In the genomic region with DNA sequence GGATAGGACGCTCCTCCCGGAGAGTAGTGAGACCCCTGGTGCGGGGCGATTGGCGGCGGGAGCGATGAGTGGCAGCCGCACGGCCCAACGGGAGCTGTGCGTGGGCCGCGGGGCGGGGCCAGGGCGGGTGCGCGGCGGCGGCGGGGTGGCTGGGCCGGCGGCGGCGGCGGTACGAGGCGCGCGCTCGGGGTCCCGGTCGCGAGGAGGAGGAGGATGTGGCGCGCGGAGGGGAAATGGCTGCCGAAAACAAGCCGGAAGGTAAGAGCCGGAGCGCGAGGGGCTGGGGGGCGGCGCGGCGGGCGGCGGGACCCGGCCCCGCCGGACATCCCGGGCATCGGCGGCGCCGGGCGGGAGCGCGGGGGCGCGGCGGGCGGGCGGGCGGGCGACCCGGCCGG, we compare ENCODE assay signal across 8 cellular contexts.
DNase-seq lines count a peak whose midpoint lies in the region; ATAC-seq and TF ChIP-seq lines count a peak whose summit lies in the region.

A gene with protein sequence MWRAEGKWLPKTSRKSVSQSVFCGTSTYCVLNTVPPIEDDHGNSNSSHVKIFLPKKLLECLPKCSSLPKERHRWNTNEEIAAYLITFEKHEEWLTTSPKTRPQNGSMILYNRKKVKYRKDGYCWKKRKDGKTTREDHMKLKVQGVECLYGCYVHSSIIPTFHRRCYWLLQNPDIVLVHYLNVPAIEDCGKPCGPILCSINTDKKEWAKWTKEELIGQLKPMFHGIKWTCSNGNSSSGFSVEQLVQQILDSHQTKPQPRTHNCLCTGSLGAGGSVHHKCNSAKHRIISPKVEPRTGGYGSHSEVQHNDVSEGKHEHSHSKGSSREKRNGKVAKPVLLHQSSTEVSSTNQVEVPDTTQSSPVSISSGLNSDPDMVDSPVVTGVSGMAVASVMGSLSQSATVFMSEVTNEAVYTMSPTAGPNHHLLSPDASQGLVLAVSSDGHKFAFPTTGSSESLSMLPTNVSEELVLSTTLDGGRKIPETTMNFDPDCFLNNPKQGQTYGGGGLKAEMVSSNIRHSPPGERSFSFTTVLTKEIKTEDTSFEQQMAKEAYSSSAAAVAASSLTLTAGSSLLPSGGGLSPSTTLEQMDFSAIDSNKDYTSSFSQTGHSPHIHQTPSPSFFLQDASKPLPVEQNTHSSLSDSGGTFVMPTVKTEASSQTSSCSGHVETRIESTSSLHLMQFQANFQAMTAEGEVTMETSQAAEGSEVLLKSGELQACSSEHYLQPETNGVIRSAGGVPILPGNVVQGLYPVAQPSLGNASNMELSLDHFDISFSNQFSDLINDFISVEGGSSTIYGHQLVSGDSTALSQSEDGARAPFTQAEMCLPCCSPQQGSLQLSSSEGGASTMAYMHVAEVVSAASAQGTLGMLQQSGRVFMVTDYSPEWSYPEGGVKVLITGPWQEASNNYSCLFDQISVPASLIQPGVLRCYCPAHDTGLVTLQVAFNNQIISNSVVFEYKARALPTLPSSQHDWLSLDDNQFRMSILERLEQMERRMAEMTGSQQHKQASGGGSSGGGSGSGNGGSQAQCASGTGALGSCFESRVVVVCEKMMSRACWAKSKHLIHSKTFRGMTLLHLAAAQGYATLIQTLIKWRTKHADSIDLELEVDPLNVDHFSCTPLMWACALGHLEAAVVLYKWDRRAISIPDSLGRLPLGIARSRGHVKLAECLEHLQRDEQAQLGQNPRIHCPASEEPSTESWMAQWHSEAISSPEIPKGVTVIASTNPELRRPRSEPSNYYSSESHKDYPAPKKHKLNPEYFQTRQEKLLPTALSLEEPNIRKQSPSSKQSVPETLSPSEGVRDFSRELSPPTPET (N-terminal part only) (plus strand): TSS at position 137 of the 395 bp plus-strand sequence. CDS start 77 bp downstream, at position 214.

- TF ChIP-seq CTCF in GM06990 (IDR thresholded peaks at IDR 0.05; ENCODE audit: insufficient read depth, low read length, poor library complexity, severe bottlenecking) (no peak), VCaP (conservative IDR thresholded peaks at IDR 0.05) (no peak), foreskin fibroblast (IDR thresholded peaks at IDR 0.05; ENCODE audit: low read depth, low read length) (no peak), parathyroid adenoma (IDR thresholded peaks at IDR 0.05) (no peak), GM10266 (IDR thresholded peaks at IDR 0.05; ENCODE audit: control insufficient read depth, insufficient read depth, low read depth, missing control alignments) (no peak)

- H3K9ac ChIP-seq in parathyroid adenoma: no peak within 1 kb of the TSS

- peak within 1 kb of the TSS; percentile 88 for H3K4me2 ChIP-seq in parathyroid adenoma (ENCODE audit: low read length)

- H3K4me1 ChIP-seq in parathyroid adenoma: no peaks in the 10 kb centered on the region

- H3K27ac ChIP-seq in VCaP: peak within 1 kb of the TSS; percentile 94
- H3K27ac ChIP-seq in parathyroid adenoma: peak within 1 kb of the TSS; percentile 94

- H3K27me3 ChIP-seq in GM06990 (replicated peaks; ENCODE audit: control insufficient read depth, insufficient read depth, low read length) (no peaks in the 10 kb centered on the region), parathyroid adenoma (ENCODE audit: control insufficient read depth, insufficient read depth, low read length) (no peaks in the 10 kb centered on the region)

- H3K4me3 ChIP-seq in GM06990 (replicated peaks; ENCODE audit: low read depth, low read length) (peak within 1 kb of the TSS; percentile 88), foreskin fibroblast (ENCODE audit: low read depth in 1 of 2, low read length in 2 of 2) (peak within 1 kb of the TSS; percentile 74 to 86), parathyroid adenoma (ENCODE audit: low read depth, low read length) (peak within 1 kb of the TSS; percentile 81)

- peaks cover 13% of the 10 kb centered on the region for H3K79me2 ChIP-seq in parathyroid adenoma

- H2AFZ ChIP-seq in parathyroid adenoma: peak within 1 kb of the TSS; percentile 75

- H3K9me3 ChIP-seq in parathyroid adenoma (ENCODE audit: control insufficient read depth, low read length): no peaks in the 10 kb centered on the region

- H3K36me3 ChIP-seq in GM06990 (ENCODE audit: control insufficient read depth, insufficient read depth, low read length) (no peaks in the 10 kb centered on the region), parathyroid adenoma (ENCODE audit: control insufficient read depth, insufficient read depth, low read length) (no peaks in the 10 kb centered on the region)

- ATAC-seq in HG02763 (IDR thresholded peaks at IDR 0.05; ENCODE audit: unreplicated experiment) (peak; percentile 60), GM21360 (IDR thresholded peaks at IDR 0.05; ENCODE audit: unreplicated experiment) (no peak)

- no peak for DNase-seq in GM06990 (ENCODE audit: extremely low read depth, insufficient read length)
- no peak for DNase-seq in foreskin fibroblast
- DNase-seq in NCI-H2107 (lab: John Stamatoyannopoulos, UW): no peak
- DNase-seq in GM10266 (ENCODE audit: extremely low spot score): no peak
